In the genomic region with DNA sequence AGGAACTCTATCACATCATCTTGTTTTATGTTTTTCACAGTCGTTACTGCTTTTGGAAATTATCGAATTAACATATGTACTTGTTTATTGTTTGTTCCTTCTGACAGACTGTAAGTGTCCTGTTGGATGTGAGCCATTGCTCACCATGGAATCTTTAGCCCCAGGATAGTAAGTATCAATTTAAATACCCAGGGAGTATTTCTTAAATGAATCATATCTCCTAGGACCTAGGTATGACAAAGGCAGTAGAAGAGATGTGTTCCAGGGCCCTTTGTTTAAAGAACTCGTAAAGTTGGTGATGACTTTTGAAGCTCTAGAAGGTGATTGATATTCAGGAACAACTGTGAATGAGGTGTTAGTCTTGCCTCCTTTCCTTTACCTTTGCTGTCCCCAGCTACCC, we compare ENCODE assay signal across 18 cellular contexts.
"Had no signal": no experiment of that assay in that cellular context is flagged by ENCODE, and none has a peak within 500 bp of the region (broad histone marks: within the 10 kb centered on the region; RNA-seq: fewer than 3 reads in every experiment).

No MANE protein-coding gene starts in this region.

- H3K27me3 Mint-ChIP-seq: activated CD8-positive, alpha-beta T cell treated with anti-CD3 and anti-CD28 coated beads for 36 hours; activated naive CD8-positive, alpha-beta T cell treated with anti-CD3 and anti-CD28 coated beads, Interleukin-2, amount 50 U/mL, for 24 hours; memory B cell had no signal

- H3K27ac Mint-ChIP-seq: activated CD8-positive, alpha-beta T cell treated with anti-CD3 and anti-CD28 coated beads for 36 hours; activated naive CD8-positive, alpha-beta T cell treated with anti-CD3 and anti-CD28 coated beads, Interleukin-2, amount 50 U/mL, for 24 hours; activated T-cell treated with anti-CD3 and anti-CD28 coated beads, Interleukin-2, amount 50 U/mL, for 72 hours; memory B cell; nephron had no signal

- DNase-seq: activated CD4-positive, alpha-beta T cell treated with anti-CD3 and anti-CD28 coated beads for 4 hours; activated CD8-positive, alpha-beta memory T cell treated with anti-CD3 and anti-CD28 coated beads, Interleukin-2, amount 50 U/mL, for 4 hours; activated CD8-positive, alpha-beta T cell treated with anti-CD3 and anti-CD28 coated beads for 36 hours; activated naive CD4-positive, alpha-beta T cell; activated naive CD8-positive, alpha-beta T cell treated with anti-CD3 and anti-CD28 coated beads, Interleukin-2, amount 50 U/mL, for 24 hours; activated T-cell treated with anti-CD3 and anti-CD28 coated beads, Interleukin-2, amount 50 U/mL, for 72 hours; caudate nucleus; cortex of kidney; effector CD8-positive, alpha-beta T cell; ovary; sigmoid colon; stimulated activated CD4-positive, alpha-beta T cell treated with anti-CD3 and anti-CD28 coated beads, Interleukin-12 subunit alpha, Interleukin-12 subunit beta, amount 100 ng/mL, for 4 hours; stimulated activated naive CD8-positive, alpha-beta T cell treated with anti-CD3 and anti-CD28 coated beads, Interleukin-15, Interleukin-2, amounts not matched to agents 100 U/mL and 50 U/mL, for 24 hours; upper lobe of left lung had no signal

- H3K9me3 Mint-ChIP-seq: activated CD8-positive, alpha-beta T cell treated with anti-CD3 and anti-CD28 coated beads for 36 hours; activated naive CD8-positive, alpha-beta T cell treated with anti-CD3 and anti-CD28 coated beads, Interleukin-2, amount 50 U/mL, for 24 hours; activated T-cell treated with anti-CD3 and anti-CD28 coated beads, Interleukin-2, amount 50 U/mL, for 72 hours; memory B cell; nephron had no signal

- H3K36me3 Mint-ChIP-seq: memory B cell had no signal

- H3K27ac ChIP-seq: ascending aorta, ovary, sigmoid colon, suprapubic skin, upper lobe of left lung had no signal

- ATAC-seq: activated CD8-positive, alpha-beta T cell treated with anti-CD3 and anti-CD28 coated beads for 36 hours; activated naive CD8-positive, alpha-beta T cell treated with anti-CD3 and anti-CD28 coated beads, Interleukin-2, amount 50 U/mL, for 24 hours; activated T-cell treated with anti-CD3 and anti-CD28 coated beads, Interleukin-2, amount 50 U/mL, for 72 hours; stimulated activated naive CD8-positive, alpha-beta T cell treated with anti-CD3 and anti-CD28 coated beads, Interleukin-15, Interleukin-2, amounts not matched to agents 100 U/mL and 50 U/mL, for 24 hours had no signal

- H3K4me1 ChIP-seq: upper lobe of left lung had no signal

- H3K36me3 ChIP-seq: ascending aorta, ovary, sigmoid colon, suprapubic skin, upper lobe of left lung had no signal

- H3K27me3 ChIP-seq: ascending aorta, ovary, sigmoid colon, suprapubic skin, upper lobe of left lung had no signal

- H3K4me3 Mint-ChIP-seq: activated CD8-positive, alpha-beta T cell treated with anti-CD3 and anti-CD28 coated beads for 36 hours; activated naive CD8-positive, alpha-beta T cell treated with anti-CD3 and anti-CD28 coated beads, Interleukin-2, amount 50 U/mL, for 24 hours; activated T-cell treated with anti-CD3 and anti-CD28 coated beads, Interleukin-2, amount 50 U/mL, for 72 hours; memory B cell; nephron had no signal

- H3K4me3 ChIP-seq: ascending aorta, ovary, sigmoid colon, suprapubic skin, upper lobe of left lung had no signal

- H3K9me3 ChIP-seq: ascending aorta, ovary, sigmoid colon, suprapubic skin, upper lobe of left lung had no signal

- H3K4me1 Mint-ChIP-seq: activated naive CD8-positive, alpha-beta T cell treated with anti-CD3 and anti-CD28 coated beads, Interleukin-2, amount 50 U/mL, for 24 hours; memory B cell had no signal
